Comparison of ENCODE assay signal across 24 cellular contexts in the genomic region with DNA sequence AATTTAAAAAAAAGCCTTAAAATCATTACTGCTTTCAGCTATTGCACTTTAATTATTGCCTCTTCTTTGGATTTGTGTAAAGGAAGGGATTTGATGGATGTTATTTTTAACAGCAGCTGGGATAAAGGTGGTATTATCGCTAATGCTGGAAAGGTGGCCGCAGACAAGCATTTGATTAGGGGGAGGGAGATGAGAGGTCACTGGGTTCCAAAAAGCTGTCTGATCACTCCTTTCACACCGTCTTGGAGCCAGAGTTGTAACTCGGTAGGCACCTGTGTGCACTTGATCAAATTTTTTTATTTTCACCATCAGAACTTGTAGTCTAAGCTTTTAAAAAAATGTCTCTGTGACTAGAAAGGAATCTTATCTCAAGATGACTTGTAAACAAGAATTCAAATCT.
"Had no signal": no experiment of that assay in that cellular context is flagged by ENCODE, and none has a peak within 500 bp of the region (broad histone marks: within the 10 kb centered on the region; RNA-seq: fewer than 3 reads in every experiment).

No MANE protein-coding gene starts in this region.

- ATAC-seq: activated CD8-positive, alpha-beta T cell treated with anti-CD3 and anti-CD28 coated beads for 36 hours; body of pancreas; gastrocnemius medialis; naive thymus-derived CD4-positive, alpha-beta T cell; psoas muscle; sciatic nerve; stimulated activated naive CD8-positive, alpha-beta T cell treated with anti-CD3 and anti-CD28 coated beads, Interleukin-15, Interleukin-2, amounts not matched to agents 100 U/mL and 50 U/mL, for 24 hours; T-cell had no signal

- H3K36me3 Mint-ChIP-seq: activated naive CD8-positive, alpha-beta T cell treated with anti-CD3 and anti-CD28 coated beads, Interleukin-2, amount 10 ng/mL, durations not matched to agents 7 days and 5 days; immature natural killer cell; memory B cell; T-cell had no signal

- H3K9me3 ChIP-seq: body of pancreas, gastrocnemius medialis, ovary, psoas muscle, spleen, testis, upper lobe of left lung had no signal

- H3K4me1 ChIP-seq: body of pancreas, psoas muscle, spleen, upper lobe of left lung had no signal

- H3K27ac ChIP-seq: body of pancreas, coronary artery, gastrocnemius medialis, ovary, psoas muscle, spleen, testis, upper lobe of left lung had no signal

- H3K4me3 Mint-ChIP-seq: activated CD8-positive, alpha-beta T cell treated with anti-CD3 and anti-CD28 coated beads for 36 hours; activated naive CD8-positive, alpha-beta T cell treated with anti-CD3 and anti-CD28 coated beads, Interleukin-2, amount 10 ng/mL, durations not matched to agents 7 days and 5 days; activated T-cell treated with anti-CD3 and anti-CD28 coated beads, Interleukin-2, amount 50 U/mL, for 24 hours; immature natural killer cell; memory B cell; naive thymus-derived CD4-positive, alpha-beta T cell; T-cell had no signal

- H3K4me3 ChIP-seq: body of pancreas, coronary artery, gastrocnemius medialis, ovary, psoas muscle, spleen, testis, upper lobe of left lung had no signal

- H3K27me3 ChIP-seq: body of pancreas, gastrocnemius medialis, ovary, spleen, testis, upper lobe of left lung had no signal

- H3K4me1 Mint-ChIP-seq: activated naive CD8-positive, alpha-beta T cell treated with anti-CD3 and anti-CD28 coated beads, Interleukin-2, amount 10 ng/mL, durations not matched to agents 7 days and 5 days; immature natural killer cell; T-cell had no signal

- DNase-seq: activated CD4-positive, alpha-beta T cell treated with anti-CD3 and anti-CD28 coated beads for 48 hours; activated CD4-positive, CD25-positive, alpha-beta regulatory T cell; activated CD8-positive, alpha-beta T cell treated with anti-CD3 and anti-CD28 coated beads for 36 hours; activated naive CD4-positive, alpha-beta T cell treated with Interleukin-2 at 50 U/mL for 16 hours; activated naive CD8-positive, alpha-beta T cell treated with anti-CD3 and anti-CD28 coated beads, Interleukin-2, amount 10 ng/mL, durations not matched to agents 7 days and 5 days; activated T-cell treated with anti-CD3 and anti-CD28 coated beads, Interleukin-2, amount 50 U/mL, for 24 hours; body of pancreas; central memory CD4-positive, alpha-beta T cell; erythroblast; gastrocnemius medialis; immature natural killer cell; kidney glomerular epithelial cell; naive thymus-derived CD4-positive, alpha-beta T cell; ovary; psoas muscle; spleen; stimulated activated naive CD8-positive, alpha-beta T cell treated with anti-CD3 and anti-CD28 coated beads, Interleukin-15, Interleukin-2, amounts not matched to agents 100 U/mL and 50 U/mL, for 24 hours; T-cell; testis; upper lobe of left lung had no signal

- H3K9me3 Mint-ChIP-seq: activated CD8-positive, alpha-beta T cell treated with anti-CD3 and anti-CD28 coated beads for 36 hours; activated naive CD8-positive, alpha-beta T cell treated with anti-CD3 and anti-CD28 coated beads, Interleukin-2, amount 10 ng/mL, durations not matched to agents 7 days and 5 days; activated T-cell treated with anti-CD3 and anti-CD28 coated beads, Interleukin-2, amount 50 U/mL, for 24 hours; activated T-helper 2 cell treated with anti-CD3 and anti-CD28 coated beads, Interferon-gamma antibody, Interleukin-2, Interleukin-4, amounts not matched to agents 10 μg/mL and 5 μg/mL and 100 μg/mL, durations not matched to agents 14 hours and 24 hours and 36 hours; T-cell had no signal

- H3K27me3 Mint-ChIP-seq: activated CD8-positive, alpha-beta T cell treated with anti-CD3 and anti-CD28 coated beads for 36 hours had no signal

- H3K36me3 ChIP-seq: gastrocnemius medialis, ovary, spleen, upper lobe of left lung had no signal

- H3K27ac Mint-ChIP-seq: activated CD8-positive, alpha-beta T cell treated with anti-CD3 and anti-CD28 coated beads for 36 hours; activated naive CD8-positive, alpha-beta T cell treated with anti-CD3 and anti-CD28 coated beads, Interleukin-2, amount 10 ng/mL, durations not matched to agents 7 days and 5 days; activated T-cell treated with anti-CD3 and anti-CD28 coated beads, Interleukin-2, amount 50 U/mL, for 24 hours; activated T-helper 2 cell treated with anti-CD3 and anti-CD28 coated beads, Interferon-gamma antibody, Interleukin-2, Interleukin-4, amounts not matched to agents 10 μg/mL and 5 μg/mL and 100 μg/mL, durations not matched to agents 14 hours and 24 hours and 36 hours; immature natural killer cell; memory B cell; naive thymus-derived CD4-positive, alpha-beta T cell; T-cell had no signal
